Comparison of ENCODE assay signal across 1 cellular context in the genomic region with DNA sequence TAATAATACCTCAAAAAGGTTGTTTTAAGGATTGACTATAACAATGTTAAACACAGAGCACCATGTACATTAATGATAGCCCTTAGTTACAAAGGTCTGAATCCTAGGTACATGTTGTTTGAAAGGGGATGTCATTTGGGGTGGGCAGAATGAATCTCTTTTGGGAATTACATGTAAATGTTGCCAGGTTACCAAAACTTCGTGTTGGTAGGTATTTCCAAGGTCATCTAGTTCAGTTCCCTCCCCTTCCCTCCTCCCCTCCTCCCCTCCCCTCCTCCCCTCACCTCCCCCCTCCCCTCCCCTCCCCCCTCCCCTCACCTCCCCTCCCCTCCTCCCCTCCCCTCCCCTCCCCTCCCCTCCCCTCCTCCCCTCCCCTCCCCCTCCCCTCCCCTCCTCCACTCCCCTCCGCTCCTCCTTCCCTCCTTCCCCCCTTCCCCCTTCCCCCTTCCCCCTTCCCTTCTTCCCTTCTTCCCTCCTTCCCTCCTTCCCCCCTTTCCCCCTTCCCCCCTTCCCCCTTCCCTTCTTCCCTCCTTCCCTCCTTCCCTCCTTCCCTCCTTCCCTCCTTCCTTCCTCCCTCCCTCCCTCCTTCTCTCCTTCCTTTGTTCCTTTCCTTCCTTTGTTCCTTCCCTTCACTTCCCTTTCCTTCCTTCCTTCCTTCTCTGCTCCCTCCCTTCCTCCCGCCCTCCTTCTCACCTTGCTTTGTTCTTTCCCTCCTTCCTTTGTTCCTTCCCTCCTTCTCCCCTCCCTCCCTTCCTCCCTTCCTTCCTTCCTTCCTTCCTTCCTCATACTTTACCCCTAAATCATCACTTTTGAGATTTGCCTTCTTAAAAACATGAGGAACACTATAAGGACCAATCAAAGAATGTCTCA.
TF ChIP-seq lines count a peak whose summit lies in the region.

No MANE protein-coding gene starts in this region.

TF ChIP-seq in GM23338, 12 proteins besides CTCF, POLR2A, EP300 and RAD21:
- TF ChIP-seq ZNF114 (CRISPR knock-in tag; IDR thresholded peaks at IDR 0.05) (no peak), EZH2 (IDR thresholded peaks at IDR 0.05; ENCODE audit: low read depth, unreplicated experiment) (no peak), POLR2AphosphoS5 (IDR thresholded peaks at IDR 0.05; ENCODE audit: low read depth) (no peak), NANOG (IDR thresholded peaks at IDR 0.05; ENCODE audit: borderline replicate concordance) (no peak), STAT1 (IDR thresholded peaks at IDR 0.05; ENCODE audit: unreplicated experiment) (no peak), ZNF462 (CRISPR knock-in tag; IDR thresholded peaks at IDR 0.05) (no peak), ZNF331 (CRISPR knock-in tag; IDR thresholded peaks at IDR 0.05; ENCODE audit: low read depth) (no peak), JUNB (IDR thresholded peaks at IDR 0.05; ENCODE audit: unreplicated experiment) (no peak), EZH2phosphoT487 (IDR thresholded peaks at IDR 0.05; ENCODE audit: unreplicated experiment) (no peak), ETS1 (IDR thresholded peaks at IDR 0.05) (no peak), CREB1 (CRISPR knock-in tag; IDR thresholded peaks at IDR 0.05; ENCODE audit: low read depth) (no peak)
- TF ChIP-seq, protein P1, sequence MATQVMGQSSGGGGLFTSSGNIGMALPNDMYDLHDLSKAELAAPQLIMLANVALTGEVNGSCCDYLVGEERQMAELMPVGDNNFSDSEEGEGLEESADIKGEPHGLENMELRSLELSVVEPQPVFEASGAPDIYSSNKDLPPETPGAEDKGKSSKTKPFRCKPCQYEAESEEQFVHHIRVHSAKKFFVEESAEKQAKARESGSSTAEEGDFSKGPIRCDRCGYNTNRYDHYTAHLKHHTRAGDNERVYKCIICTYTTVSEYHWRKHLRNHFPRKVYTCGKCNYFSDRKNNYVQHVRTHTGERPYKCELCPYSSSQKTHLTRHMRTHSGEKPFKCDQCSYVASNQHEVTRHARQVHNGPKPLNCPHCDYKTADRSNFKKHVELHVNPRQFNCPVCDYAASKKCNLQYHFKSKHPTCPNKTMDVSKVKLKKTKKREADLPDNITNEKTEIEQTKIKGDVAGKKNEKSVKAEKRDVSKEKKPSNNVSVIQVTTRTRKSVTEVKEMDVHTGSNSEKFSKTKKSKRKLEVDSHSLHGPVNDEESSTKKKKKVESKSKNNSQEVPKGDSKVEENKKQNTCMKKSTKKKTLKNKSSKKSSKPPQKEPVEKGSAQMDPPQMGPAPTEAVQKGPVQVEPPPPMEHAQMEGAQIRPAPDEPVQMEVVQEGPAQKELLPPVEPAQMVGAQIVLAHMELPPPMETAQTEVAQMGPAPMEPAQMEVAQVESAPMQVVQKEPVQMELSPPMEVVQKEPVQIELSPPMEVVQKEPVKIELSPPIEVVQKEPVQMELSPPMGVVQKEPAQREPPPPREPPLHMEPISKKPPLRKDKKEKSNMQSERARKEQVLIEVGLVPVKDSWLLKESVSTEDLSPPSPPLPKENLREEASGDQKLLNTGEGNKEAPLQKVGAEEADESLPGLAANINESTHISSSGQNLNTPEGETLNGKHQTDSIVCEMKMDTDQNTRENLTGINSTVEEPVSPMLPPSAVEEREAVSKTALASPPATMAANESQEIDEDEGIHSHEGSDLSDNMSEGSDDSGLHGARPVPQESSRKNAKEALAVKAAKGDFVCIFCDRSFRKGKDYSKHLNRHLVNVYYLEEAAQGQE (IDR thresholded peaks at IDR 0.05; ENCODE audit: unreplicated experiment), result no peak
TF ChIP-seq in GM23338: peak in this region for 0.
